In genomic region chr12:88127099-88127498, GRCh38 we compare ENCODE assay signal across 8 cellular contexts.
"Had no signal": no experiment of that assay in that cellular context is flagged by ENCODE, and none has a peak within 500 bp of the region (broad histone marks: within the 10 kb centered on the region; RNA-seq: fewer than 3 reads in every experiment).

No MANE protein-coding gene starts in this region.

- H3K27ac ChIP-seq: HL-60, KMS-11 had no signal

- H3K9me3 Mint-ChIP-seq: IgD-negative memory B cell had no signal

- H3K4me3 Mint-ChIP-seq: IgD-negative memory B cell had no signal

- H3K4me1 Mint-ChIP-seq: IgD-negative memory B cell had no signal

- H3K27me3 Mint-ChIP-seq: IgD-negative memory B cell had no signal

- FAIRE-seq: HepG2, HTR-8/SVneo had no signal

- H3K27ac Mint-ChIP-seq: IgD-negative memory B cell had no signal

- H3K4me2 ChIP-seq: KMS-11 had no signal

- DNase-seq: IMR-90, KBM-7, KG1 had no signal

- H3K9ac ChIP-seq: KMS-11 had no signal

- ATAC-seq: HepG2 had no signal
